17 cellular contexts compared by ENCODE assay signal in genomic region chr14:51096870-51097269, GRCh38.
"Had no signal": no experiment of that assay in that cellular context is flagged by ENCODE, and none has a peak within 500 bp of the region (broad histone marks: within the 10 kb centered on the region; RNA-seq: fewer than 3 reads in every experiment).

No MANE protein-coding gene starts in this region.

- DNase-seq: Kasumi-1; MM.1S; NCI-H1105 treated with DMSO at 0.1 percent for 48 hours; NCI-H1417 treated with DMSO at 0.1 percent for 48 hours; NCI-H1694 treated with DMSO at 0.1 percent for 48 hours; NCI-H2107; NCI-H2171 treated with DMSO at 0.1 percent for 48 hours; NCI-H2227 treated with DMSO at 0.1 percent for 48 hours; NCI-H526 treated with DMSO at 0.1 percent for 48 hours; NK-92 treated with Interleukin-12 subunit alpha and Interleukin-12 subunit beta, amount 100 ng/mL, for 24 hours; OCI-M1; PC-9; Peyer's patch; SHP77 treated with DMSO at 0.1 percent for 48 hours; SJCRH30 had no signal

- FAIRE-seq: HTR-8/SVneo, K562 had no signal
